Comparison of ENCODE assay signal across 9 cellular contexts in genomic region chr6:41778895-41779294, GRCh38. TPM values are rescaled to one million over a fixed set of nuclear protein-coding genes. Genes with fewer than 3 reads are reported as not detected.
A peak's percentile ranks its signal among the peaks of the same experiment; 100 is the strongest.
DNase-seq lines count a peak whose midpoint lies in the region; ATAC-seq, FAIRE-seq and TF ChIP-seq lines count a peak whose summit lies in the region.
"Had no signal": no experiment of that assay in that cellular context is flagged by ENCODE, and none has a peak within 500 bp of the region (broad histone marks: within the 10 kb centered on the region; RNA-seq: fewer than 3 reads in every experiment).

No MANE protein-coding gene starts in this region.

- intact Hi-C loops in HCT116 (cut with micrococcal nuclease), result loop anchor here (2.0 to 10.0 kb wide), 2 partner anchors 44 to 174 kb away; partner anchors contain the start of gene TFEB
- intact Hi-C loops in right cardiac atrium (cut with DNase I), result loop anchor here in 2 of 4 donors (2.0 to 10.0 kb wide), 2 partner anchors 266 to 414 kb away; no protein-coding TSS in a partner anchor
- intact Hi-C loops in thyroid gland (cut with DNase I), result loop anchor here (5.0 to 10.0 kb wide), 2 partner anchors 42 to 74 kb away; partner anchors contain the start of gene TFEB

- RAD21 ChIA-PET in HCT116 (lab: Charles Lee; ENCODE audit: low non-redundant PET in 1 of 2, low total read pairs in 2 of 2, uncharacterized antibody in 2 of 2, unreplicated experiment in 2 of 2), result no interaction called here

- CTCF ChIA-PET in HCT116 (lab: Charles Lee) (interaction anchor here (1.2 kb wide), 1 partner anchor 9 kb away, joined by 3 read pairs; the partner anchor contains the start of gene TOMM6), WTC11 (lab: Charles Lee) (interaction anchor here (1.7 kb wide), 1 partner anchor 8 kb away, joined by 7 read pairs; the partner anchor contains the start of gene TOMM6)

- H3K4me1 Mint-ChIP-seq in WTC11, result peaks cover 17% of the 10 kb centered on the region

- no peaks in the 10 kb centered on the region for H3K9me3 ChIP-seq in HCT116 (ENCODE audit: control insufficient read depth in 1 of 2, insufficient read depth in 1 of 2, low read depth in 1 of 2, low read length in 2 of 2)
- no peaks in the 10 kb centered on the region for H3K9me3 ChIP-seq in right cardiac atrium (ENCODE audit: control insufficient read depth, low read length)
- H3K9me3 ChIP-seq in small intestine (ENCODE audit: control insufficient read depth, low read depth), result no peaks in the 10 kb centered on the region
- H3K9me3 ChIP-seq in thyroid gland, result no peaks in the 10 kb centered on the region

- peak overlapping the region; percentile 77 to 83 for H3K4me3 ChIP-seq in HCT116 (replicated peaks in 1 of 2; ENCODE audit: low read depth in 1 of 2, low read length in 2 of 2)
- peak overlapping the region; percentile 80 for H3K4me3 ChIP-seq in right cardiac atrium (ENCODE audit: low read length)
- H3K4me3 ChIP-seq in skin epidermis, result peak overlapping the region; percentile 57 to 70 (median 63)
- H3K4me3 ChIP-seq in small intestine (ENCODE audit: low read depth in 1 of 2, low read length in 2 of 2), result peak overlapping the region in 1 of 2 donors; percentile 76
- peak overlapping the region in 1 of 3 donors; percentile 66 for H3K4me3 ChIP-seq in thyroid gland (replicated peaks in 1 of 3)

- H3K27me3 Mint-ChIP-seq in WTC11 (ENCODE audit: low read depth), result peaks cover 31% of the 10 kb centered on the region

- no peaks in the 10 kb centered on the region for H3K79me2 ChIP-seq in HCT116 (ENCODE audit: insufficient read depth, low read length)

- peak overlapping the region; percentile 92 for H3K4me2 ChIP-seq in HCT116 (ENCODE audit: low read length)

- H3K36me3 ChIP-seq in HCT116 (ENCODE audit: control insufficient read depth in 1 of 2, insufficient read depth in 2 of 2, low read length in 2 of 2), result no peaks in the 10 kb centered on the region; a peak in 1 of 4 replicates
- peaks cover 0 to 6% of the 10 kb centered on the region in 2 donors for H3K36me3 ChIP-seq in small intestine (ENCODE audit: control insufficient read depth in 2 of 2, insufficient read depth in 2 of 2, low read length in 2 of 2)
- H3K36me3 ChIP-seq in thyroid gland, result peaks cover 20 to 23% of the 10 kb centered on the region in 2 donors

- ATAC-seq in HCT116 (no peak), WTC11 (no peak), right cardiac atrium (no peak)

- peaks cover 3% of the 10 kb centered on the region; the same call in 1 of the 2 replicates for H3K36me3 Mint-ChIP-seq in WTC11

- WGBS in right cardiac atrium, result 25% methylated on average over 6 of the region's 6 CpGs
- WGBS in small intestine, 3 donors, result 37 to 66% (median 42%) methylated on average over 6 of the region's 6 CpGs
- WGBS in thyroid gland, 2 donors, result 33 to 47% methylated on average over 6 of the region's 6 CpGs

- TF ChIP-seq CTCF in HCT116 (IDR thresholded peaks at IDR 0.05 in 2 of 3, conservative IDR thresholded peaks at IDR 0.05 in 1 of 3; ENCODE audit: borderline replicate concordance in 1 of 3, insufficient read depth in 1 of 3, low read depth in 2 of 3, low read length in 2 of 3), result no peak
- no peak for TF ChIP-seq CTCF in WTC11 (IDR thresholded peaks at IDR 0.05)
- TF ChIP-seq CTCF in thyroid gland (IDR thresholded peaks at IDR 0.05), result no peak

- H3K27me3 ChIP-seq in HCT116 (ENCODE audit: insufficient read depth, low read length) (no peaks in the 10 kb centered on the region), right cardiac atrium (ENCODE audit: control insufficient read depth, insufficient read depth) (no peaks in the 10 kb centered on the region), small intestine (ENCODE audit: control insufficient read depth in 2 of 2, insufficient read depth in 2 of 2, low read length in 2 of 2) (no peaks in the 10 kb centered on the region), thyroid gland (no peaks in the 10 kb centered on the region)

- H3K4me1 ChIP-seq in HCT116 (ENCODE audit: control insufficient read depth in 1 of 2, insufficient read depth in 2 of 2, low read length in 2 of 2), result peaks cover 14 to 23% of the 10 kb centered on the region in 2 experiments
- H3K4me1 ChIP-seq in right cardiac atrium (ENCODE audit: control insufficient read depth, insufficient read depth, low read length), result no peaks in the 10 kb centered on the region
- no peaks in the 10 kb centered on the region for H3K4me1 ChIP-seq in small intestine (ENCODE audit: control insufficient read depth in 2 of 2, insufficient read depth in 1 of 2, low read depth in 1 of 2, low read length in 1 of 2)
- peaks cover 20% of the 10 kb centered on the region in 2 donors for H3K4me1 ChIP-seq in thyroid gland

- POLR2A ChIA-PET in HCT116 (lab: Charles Lee), result no interaction called here
- POLR2A ChIA-PET in WTC11 (lab: Charles Lee), result no interaction called here

- peak overlapping the region; percentile 8; the same call in 1 of the 2 replicates for H3K27ac ChIP-seq in HCT116 (ENCODE audit: low read depth, low read length)
- H3K27ac ChIP-seq in right cardiac atrium (ENCODE audit: low read length), result no peak overlapping the region
- H3K27ac ChIP-seq in skin epidermis, result peak overlapping the region in 6 of 21 experiments; percentile 53 to 79 (median 64)
- H3K27ac ChIP-seq in small intestine (ENCODE audit: low read depth in 1 of 2, low read length in 1 of 2), result no peak overlapping the region
- H3K27ac ChIP-seq in thyroid gland, result no peak overlapping the region

- FAIRE-seq in small intestine (lab: Jason Lieb, UNC), result no peak

- no peaks in the 10 kb centered on the region for H4K20me1 ChIP-seq in HCT116 (ENCODE audit: insufficient read depth)

- peak overlapping the region; percentile 68 for H3K9ac ChIP-seq in HCT116 (ENCODE audit: low read length)

- no TSS peak for BruUV-seq in HCT116 (replicated peaks; lab: Mats Ljungman, UMichigan)

- no peaks in the 10 kb centered on the region for H3K9me3 Mint-ChIP-seq in WTC11

- no peak overlapping the region for H2AFZ ChIP-seq in HCT116 (ENCODE audit: low read depth, low read length, poor library complexity, severe bottlenecking)

- H3K4me3 Mint-ChIP-seq in WTC11, result peak overlapping the region; percentile 95

- no peaks in the 10 kb centered on the region for H3K9me2 ChIP-seq in HCT116 (ENCODE audit: insufficient read depth)

- DNase-seq in HCT116 (ENCODE audit: low read depth, low spot score) (no peak), WTC11 (ENCODE audit: low spot score) (no peak), right cardiac atrium (no peak), small intestine (no peak), NCI-H345 (lab: John Stamatoyannopoulos, UW) (no peak), thyroid gland (no peak)
- DNase-seq in activated CD4-positive, alpha-beta T cell treated with anti-CD3 and anti-CD28 coated beads, Interleukin-2, amount 50 U/mL, for 48 hours, result no peak
- DNase-seq: erythroblast had no signal

- TF ChIP-seq POLR2A in HCT116 (IDR thresholded peaks at IDR 0.05; ENCODE audit: borderline replicate concordance, extremely low read depth, insufficient read depth, insufficient read length), result no peak
- TF ChIP-seq POLR2A in thyroid gland (IDR thresholded peaks at IDR 0.05), result no peak

- TF ChIP-seq RAD21 in HCT116 (IDR thresholded peaks at IDR 0.05; ENCODE audit: low read depth), result no peak

- H3K27ac Mint-ChIP-seq in WTC11, result no peak overlapping the region

TF ChIP-seq in HCT116, 20 proteins besides CTCF, POLR2A, EP300 and RAD21 (continues in another document):
- TF ChIP-seq ATF3 (IDR thresholded peaks at IDR 0.05) (no peak), EZH2phosphoT487 (IDR thresholded peaks at IDR 0.05; ENCODE audit: borderline replicate concordance) (no peak), ZNF274 (IDR thresholded peaks at IDR 0.05; ENCODE audit: low read depth, low read length) (no peak), ZFX (IDR thresholded peaks at IDR 0.05) (no peak)

TF ChIP-seq in WTC11, 78 proteins besides CTCF, POLR2A, EP300 and RAD21 (continues in another document):
- TF ChIP-seq E2F4 (CRISPR knock-in tag; IDR thresholded peaks at IDR 0.05; ENCODE audit: borderline replicate concordance, low read depth) (no peak), TP53 (CRISPR knock-in tag; IDR thresholded peaks at IDR 0.05) (no peak), CREB1 (CRISPR knock-in tag; IDR thresholded peaks at IDR 0.05) (no peak)

RNA-seq across cellular contexts. Expression of gene FRS3, which starts 0.8 kb away (rescaled TPM):
- total RNA-seq in HCT116 (2021; ENCODE audit: unreplicated experiment) (5.9 TPM), WTC11 (2021) (5.5 to 7.8 TPM (median 6.0 TPM) in 3 replicates), right cardiac atrium (1 to 10 TPM; 3.7 to 6.9 (median 4.8) TPM), thyroid gland (1 to 10 TPM; 4.0 to 6.7 (median 5.8) TPM)
- polyA plus RNA-seq in HCT116 (2012), result 6.3 TPM in 2 replicates
- polyA plus RNA-seq in right cardiac atrium (5.5 TPM), small intestine (1 to 10 TPM; 1.1 to 4.2 (median 4.0) TPM)

RNA-seq across cellular contexts. Expression of gene PRICKLE4, which starts 1.7 kb away (rescaled TPM):
- total RNA-seq in HCT116 (2021; ENCODE audit: unreplicated experiment) (2.9 TPM), WTC11 (2021) (0.50 to 1.5 TPM (median 0.82 TPM) in 3 replicates), right cardiac atrium (1 to 10 TPM; 2.2 to 4.0 (median 3.2) TPM), thyroid gland (10 to 100 TPM in 3 of 4 donors, 1 to 10 TPM in 1; 4.0 to 15.6 (median 12.7) TPM)
- 0.73 and 0.99 TPM in 2 replicates for polyA plus RNA-seq in HCT116 (2012)
- polyA plus RNA-seq in right cardiac atrium (1.7 TPM), small intestine (1 to 10 TPM in 1 of 3 donors, under 1 TPM in 1, not detected in 1; 0.89 to 1.6 TPM)

RNA-seq across cellular contexts. Expression of gene TOMM6, which starts 8.6 kb away (rescaled TPM):
- total RNA-seq in HCT116 (2021; ENCODE audit: unreplicated experiment) (292 TPM), WTC11 (2021) (219 to 233 TPM (median 228 TPM) in 3 replicates), right cardiac atrium (100 to 1,000 TPM; 123 to 162 (median 140) TPM), thyroid gland (100 to 1,000 TPM in 3 of 4 donors, 10 to 100 TPM in 1; 96.3 to 134 (median 124) TPM)
- 171 and 250 TPM in 2 replicates for polyA plus RNA-seq in HCT116 (2012)
- polyA plus RNA-seq in right cardiac atrium (228 TPM), small intestine (100 to 1,000 TPM; 166 to 256 (median 216) TPM)

RNA-seq across cellular contexts. Expression of gene PGC, which starts 31.7 kb away (rescaled TPM):
- total RNA-seq in HCT116 (2021; ENCODE audit: unreplicated experiment) (1.2 TPM), WTC11 (2021) (0.55 to 0.63 TPM (median 0.62 TPM) in 3 replicates), right cardiac atrium (under 1 TPM in 1 of 4 donors, not detected in 3; 0.42 TPM), thyroid gland (not detected)
- polyA plus RNA-seq in HCT116 (2012), result 0.06 TPM in 1 of 2 replicates, not detected in the other
- polyA plus RNA-seq in right cardiac atrium (1.00 TPM), small intestine (10 to 100 TPM; 12.2 to 51.3 (median 13.9) TPM)

RNA-seq across cellular contexts. Expression of gene TFEB, which starts 43.5 kb away (rescaled TPM):
- total RNA-seq in HCT116 (2021; ENCODE audit: unreplicated experiment), result 4.8 TPM
- polyA plus RNA-seq in HCT116 (2012), result 4.1 and 5.5 TPM in 2 replicates
- 3.1 to 3.9 TPM (median 3.3 TPM) in 3 replicates for total RNA-seq in WTC11 (2021)
- total RNA-seq in right cardiac atrium, result 10 to 100 TPM; 31.6 to 51.1 (median 46.2) TPM
- 33.4 TPM for polyA plus RNA-seq in right cardiac atrium
- polyA plus RNA-seq in small intestine, result 10 to 100 TPM; 11.5 to 34.3 (median 19.9) TPM
- 10 to 100 TPM; 23.0 to 39.0 (median 34.9) TPM for total RNA-seq in thyroid gland
